In the genomic region with DNA sequence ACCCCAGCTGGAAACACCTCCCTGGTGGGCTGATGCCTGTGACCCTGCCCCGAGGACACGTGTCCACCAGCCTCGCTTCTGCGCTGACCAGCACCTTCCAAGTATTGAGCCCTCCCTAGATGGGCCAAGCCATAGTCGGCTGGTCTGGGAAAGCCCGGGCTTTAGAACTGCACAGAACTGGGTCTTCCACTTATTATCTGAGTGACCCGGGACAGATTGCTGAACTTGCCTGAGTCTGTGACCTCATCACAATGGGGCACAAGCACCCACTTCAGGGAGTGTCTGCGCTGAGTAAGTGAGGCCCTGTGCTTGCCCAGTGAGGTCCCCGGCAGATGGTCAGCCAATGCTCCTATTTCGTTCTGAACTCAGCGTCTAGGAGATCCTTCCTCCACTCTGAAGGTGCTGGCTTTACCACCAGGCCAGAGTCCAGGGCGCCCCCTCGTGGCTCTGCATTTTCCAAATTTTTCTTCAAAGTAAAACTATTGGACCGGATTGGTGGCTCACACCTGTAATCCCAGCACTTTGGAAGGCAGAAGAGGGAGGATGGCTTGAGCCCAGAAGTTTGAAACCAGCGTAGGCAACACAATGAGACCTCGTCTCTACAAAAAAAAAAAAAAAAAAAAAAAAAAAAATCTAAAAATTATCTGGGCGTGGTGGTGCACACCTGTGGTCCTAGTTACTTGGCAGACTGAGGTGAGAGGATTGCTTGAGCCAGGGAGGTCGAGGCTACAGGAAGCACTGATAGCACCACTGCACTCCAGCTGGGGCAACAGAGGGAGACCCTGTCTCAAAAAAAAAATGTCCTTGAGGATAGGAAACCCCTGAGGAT, we compare ENCODE assay signal across 8 cellular contexts.
A peak's percentile ranks its signal among the peaks of the same experiment; 100 is the strongest.
DNase-seq lines count a peak whose midpoint lies in the region; ATAC-seq and TF ChIP-seq lines count a peak whose summit lies in the region.

No MANE protein-coding gene starts in this region.

- H3K27me3 ChIP-seq in cardiac muscle cell (no peaks in the 10 kb centered on the region), mesenchymal stem cell (ENCODE audit: control insufficient read depth in 1 of 2, insufficient read depth in 1 of 2, low read length in 2 of 2) (peaks cover 5 to 29% of the 10 kb centered on the region in 2 experiments)

- H3K27ac ChIP-seq in cardiac muscle cell (no peak overlapping the region), VCaP (no peak overlapping the region), mesenchymal stem cell (ENCODE audit: low read length, poor library complexity, severe bottlenecking) (no peak overlapping the region)

- no peaks in the 10 kb centered on the region for H3K79me1 ChIP-seq in mesenchymal stem cell (replicated peaks; ENCODE audit: low read length, poor library complexity, severe bottlenecking)

- no peak for ATAC-seq in GM19452 (IDR thresholded peaks at IDR 0.05; ENCODE audit: unreplicated experiment)

- peak overlapping the region in 1 of 2 experiments; percentile 65 for H3K14ac ChIP-seq in mesenchymal stem cell (ENCODE audit: low read length in 2 of 2)

- WGBS in mesenchymal stem cell, result 59% methylated on average over 14 of the region's 18 CpGs

- DNase-seq in cardiac muscle cell (ENCODE audit: low read depth in 1 of 2, low spot score in 1 of 2) (peak; percentile 72 to 82), cardiac septum (ENCODE audit: low spot score) (no peak), NCI-H2081 treated with DMSO at 0.1 percent for 48 hours (lab: John Stamatoyannopoulos, UW) (peak; percentile 40), dermis microvascular lymphatic vessel endothelial cell (ENCODE audit: low read depth in 2 of 2) (peak; percentile 21 to 57), mesenchymal stem cell (peak; percentile 63)
- DNase-seq in stimulated activated CD8-positive, alpha-beta memory T cell treated with anti-CD3 and anti-CD28 coated beads, Interleukin-7, amount 100 ng/mL, for 48 hours (ENCODE audit: extremely low read depth in 1 of 2, low read depth in 1 of 2), result peak; percentile 21 to 27

- intact Hi-C loops in cardiac septum (cut with DNase I), result no loop called here

- H2BK120ac ChIP-seq in mesenchymal stem cell (ENCODE audit: low read depth, low read length), result no peak overlapping the region

- H3K4me3 ChIP-seq in cardiac muscle cell, result no peak overlapping the region
- H3K4me3 ChIP-seq in mesenchymal stem cell (ENCODE audit: insufficient read depth in 1 of 2, low read depth in 1 of 2, low read length in 2 of 2), result no peak overlapping the region

- no peak overlapping the region for H4K91ac ChIP-seq in mesenchymal stem cell (ENCODE audit: low read length)

- no peak overlapping the region for H3K9ac ChIP-seq in mesenchymal stem cell (ENCODE audit: low read length)

- peak; percentile 75 for TF ChIP-seq CTCF in cardiac muscle cell (IDR thresholded peaks at IDR 0.05; ENCODE audit: low read depth, low read length)
- TF ChIP-seq CTCF in VCaP (conservative IDR thresholded peaks at IDR 0.05), result peak; percentile 81

- H3K9me3 ChIP-seq in cardiac muscle cell (ENCODE audit: low read depth) (no peaks in the 10 kb centered on the region), mesenchymal stem cell (ENCODE audit: control insufficient read depth, low read length) (no peaks in the 10 kb centered on the region)

- peak overlapping the region; percentile 81 for H2AFZ ChIP-seq in mesenchymal stem cell (ENCODE audit: low read depth, low read length)

- peak overlapping the region; percentile 4 for H3K4me2 ChIP-seq in mesenchymal stem cell (ENCODE audit: low read length, poor library complexity, severe bottlenecking)

- no peak overlapping the region for H4K8ac ChIP-seq in mesenchymal stem cell (ENCODE audit: low read length)

- no peak overlapping the region for H3K4ac ChIP-seq in mesenchymal stem cell (ENCODE audit: low read depth in 1 of 2, low read length in 2 of 2)

- H2AK5ac ChIP-seq in mesenchymal stem cell (ENCODE audit: low read length, severe bottlenecking), result no peak overlapping the region

- H3K18ac ChIP-seq in mesenchymal stem cell (ENCODE audit: low read depth in 1 of 2, low read length in 2 of 2), result no peak overlapping the region

- no peak overlapping the region for H2BK15ac ChIP-seq in mesenchymal stem cell (ENCODE audit: low read depth, poor library complexity, severe bottlenecking)

- H3K23ac ChIP-seq in mesenchymal stem cell (ENCODE audit: low read length in 2 of 2), result no peak overlapping the region

- no peak overlapping the region for H2BK12ac ChIP-seq in mesenchymal stem cell (ENCODE audit: low read length in 2 of 2)

- H2BK5ac ChIP-seq in mesenchymal stem cell (ENCODE audit: low read depth, low read length, poor library complexity, severe bottlenecking), result no peak overlapping the region

- H3K4me1 ChIP-seq in cardiac muscle cell (ENCODE audit: low read depth) (no peaks in the 10 kb centered on the region), mesenchymal stem cell (ENCODE audit: control insufficient read depth, insufficient read depth, low read depth, low read length) (peaks cover 1% of the 10 kb centered on the region)

- H3K36me3 ChIP-seq in cardiac muscle cell, result no peaks in the 10 kb centered on the region
- no peaks in the 10 kb centered on the region for H3K36me3 ChIP-seq in mesenchymal stem cell (ENCODE audit: control insufficient read depth in 1 of 2, insufficient read depth in 2 of 2, low read depth in 1 of 2, low read length in 2 of 2)
